In the genomic region with DNA sequence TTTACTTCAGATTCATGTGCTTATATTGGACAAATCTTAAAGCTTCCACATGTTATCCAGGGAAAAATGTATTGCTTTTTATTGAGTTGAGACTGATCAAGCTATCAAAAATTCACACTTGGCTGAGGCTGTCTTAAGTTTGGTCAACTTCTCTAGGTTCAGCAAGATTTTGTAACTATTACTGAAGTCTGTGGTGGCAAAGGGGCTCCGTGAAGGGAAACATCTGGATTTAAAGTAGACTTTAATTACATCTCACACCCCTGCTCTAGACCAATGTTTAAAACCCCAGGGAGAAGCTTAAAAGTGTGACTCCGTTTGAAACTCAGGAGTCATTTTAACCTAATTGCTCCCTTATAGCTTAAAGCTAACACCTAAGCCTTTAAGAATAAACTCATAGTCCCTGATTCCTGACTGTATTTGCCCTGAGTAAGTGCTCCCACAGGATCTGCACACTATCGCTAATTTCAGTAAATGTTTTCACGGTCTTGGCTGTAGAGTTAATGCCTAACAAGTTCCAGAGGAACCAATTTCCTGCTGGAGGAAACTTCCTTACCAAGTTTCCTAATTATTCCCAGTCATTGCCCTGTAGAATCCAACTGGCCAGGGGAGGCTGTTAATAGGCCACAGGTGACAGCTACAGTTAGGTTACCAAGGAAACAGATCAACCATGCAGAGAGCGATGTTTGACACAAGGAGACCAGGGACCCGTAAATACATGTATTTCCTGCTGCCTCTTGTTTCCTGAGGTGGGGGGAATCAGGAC, we compare ENCODE assay signal across 15 cellular contexts. TPM values are rescaled to one million over a fixed set of nuclear protein-coding genes. Genes with fewer than 3 reads are reported as not detected.
DNase-seq lines count a peak whose midpoint lies in the region; ATAC-seq, FAIRE-seq and TF ChIP-seq lines count a peak whose summit lies in the region.
"Had no signal": no experiment of that assay in that cellular context is flagged by ENCODE, and none has a peak within 500 bp of the region (broad histone marks: within the 10 kb centered on the region; RNA-seq: fewer than 3 reads in every experiment).

No MANE protein-coding gene starts in this region.

- peaks cover 31% of the 10 kb centered on the region for H3K4me1 Mint-ChIP-seq in stimulated activated memory B cell treated with anti-CD40 and anti-IgM and Interleukin-4, amounts not matched to agents 10 μg/mL and 1 μg/mL and 100 μg/mL, for 72 hours
- peaks cover 5% of the 10 kb centered on the region for H3K4me1 Mint-ChIP-seq in activated T-cell treated with anti-CD3 and anti-CD28 coated beads, Interleukin-2, amount 50 U/mL, for 4 hours (ENCODE audit: low read depth)

- intact Hi-C loops in colonic mucosa (cut with DNase I) = loop anchor here (2.0 to 10.0 kb wide), 2 partner anchors 96 to 204 kb away; partner anchors contain the start of gene EIF3F

- ATAC-seq in HG03354 (IDR thresholded peaks at IDR 0.05; ENCODE audit: poor library complexity, severe bottlenecking, unreplicated experiment) = peak; percentile 56
- no peak for ATAC-seq in stimulated activated memory B cell treated with anti-CD40 and anti-IgM and Interleukin-4, amounts not matched to agents 10 μg/mL and 1 μg/mL and 100 μg/mL, for 72 hours
- no peak for ATAC-seq in activated T-cell treated with anti-CD3 and anti-CD28 coated beads, Interleukin-2, amount 50 U/mL, for 4 hours
- ATAC-seq: naive thymus-derived CD8-positive, alpha-beta T cell had no signal

- H3K36me3 ChIP-seq in colonic mucosa = no peaks in the 10 kb centered on the region
- H3K36me3 ChIP-seq: breast epithelium had no signal

- H3K9ac ChIP-seq in colonic mucosa (ENCODE audit: low read depth in 2 of 2, low read length in 2 of 2) = no peak overlapping the region

- H3K9me3 Mint-ChIP-seq in stimulated activated memory B cell treated with anti-CD40 and anti-IgM and Interleukin-4, amounts not matched to agents 10 μg/mL and 1 μg/mL and 100 μg/mL, for 72 hours = peaks cover 4% of the 10 kb centered on the region
- H3K9me3 Mint-ChIP-seq in activated T-cell treated with anti-CD3 and anti-CD28 coated beads, Interleukin-2, amount 50 U/mL, for 4 hours = peaks cover 3% of the 10 kb centered on the region
- H3K9me3 Mint-ChIP-seq: immature natural killer cell; stimulated activated effector memory CD8-positive, alpha-beta T cell treated with anti-CD3 and anti-CD28 coated beads, Interleukin-12 subunit alpha, Interleukin-12 subunit beta, amount 100 ng/mL, for 72 hours had no signal

- FAIRE-seq in GM19239 (lab: Jason Lieb, UNC) = peak; percentile 58

- no peaks in the 10 kb centered on the region for H3K36me3 Mint-ChIP-seq in stimulated activated memory B cell treated with anti-CD40 and anti-IgM and Interleukin-4, amounts not matched to agents 10 μg/mL and 1 μg/mL and 100 μg/mL, for 72 hours
- H3K36me3 Mint-ChIP-seq in activated T-cell treated with anti-CD3 and anti-CD28 coated beads, Interleukin-2, amount 50 U/mL, for 4 hours (ENCODE audit: insufficient read depth) = no peaks in the 10 kb centered on the region
- H3K36me3 Mint-ChIP-seq: immature natural killer cell; naive thymus-derived CD8-positive, alpha-beta T cell; stimulated activated effector memory CD8-positive, alpha-beta T cell treated with anti-CD3 and anti-CD28 coated beads, Interleukin-12 subunit alpha, Interleukin-12 subunit beta, amount 100 ng/mL, for 72 hours had no signal

- TF ChIP-seq CTCF in epithelial cell of proximal tubule (conservative IDR thresholded peaks at IDR 0.05; ENCODE audit: low read depth, low read length) (no peak), colonic mucosa (IDR thresholded peaks at IDR 0.05) (no peak)

- peaks cover 6% of the 10 kb centered on the region for H3K27me3 Mint-ChIP-seq in stimulated activated memory B cell treated with anti-CD40 and anti-IgM and Interleukin-4, amounts not matched to agents 10 μg/mL and 1 μg/mL and 100 μg/mL, for 72 hours
- H3K27me3 Mint-ChIP-seq in activated T-cell treated with anti-CD3 and anti-CD28 coated beads, Interleukin-2, amount 50 U/mL, for 4 hours (ENCODE audit: low read depth) = peaks cover 3% of the 10 kb centered on the region

- no peak overlapping the region for H3K4me3 ChIP-seq in epithelial cell of proximal tubule (ENCODE audit: low read depth, low read length)
- H3K4me3 ChIP-seq in colonic mucosa = no peak overlapping the region
- H3K4me3 ChIP-seq: breast epithelium had no signal

- no peaks in the 10 kb centered on the region for H3K4me1 ChIP-seq in colonic mucosa
- H3K4me1 ChIP-seq: breast epithelium had no signal

- DNase-seq in GM19239 (ENCODE audit: insufficient read length, low spot score) = no peak
- DNase-seq in epithelial cell of proximal tubule (ENCODE audit: low read depth) = peak; percentile 64
- DNase-seq in colonic mucosa = no peak
- DNase-seq in foreskin melanocyte = no peak
- DNase-seq in activated T-cell treated with anti-CD3 and anti-CD28 coated beads, Interleukin-2, amount 50 U/mL, for 4 hours = no peak
- DNase-seq: erythroblast; immature natural killer cell; naive thymus-derived CD8-positive, alpha-beta T cell; NCI-H226; SHP77 treated with DMSO at 0.1 percent for 48 hours; stimulated activated CD4-positive, alpha-beta T cell treated with anti-CD3 and anti-CD28 coated beads, Interleukin-15, amount 100 ng/mL, for 24 hours had no signal

- H3K9me3 ChIP-seq in colonic mucosa = no peaks in the 10 kb centered on the region
- H3K9me3 ChIP-seq: breast epithelium had no signal

- H3K27ac Mint-ChIP-seq in stimulated activated memory B cell treated with anti-CD40 and anti-IgM and Interleukin-4, amounts not matched to agents 10 μg/mL and 1 μg/mL and 100 μg/mL, for 72 hours = peak overlapping the region; percentile 36
- H3K27ac Mint-ChIP-seq: immature natural killer cell; stimulated activated effector memory CD8-positive, alpha-beta T cell treated with anti-CD3 and anti-CD28 coated beads, Interleukin-12 subunit alpha, Interleukin-12 subunit beta, amount 100 ng/mL, for 72 hours had no signal

- H3K4me3 Mint-ChIP-seq in stimulated activated memory B cell treated with anti-CD40 and anti-IgM and Interleukin-4, amounts not matched to agents 10 μg/mL and 1 μg/mL and 100 μg/mL, for 72 hours = peak overlapping the region; percentile 32
- H3K4me3 Mint-ChIP-seq in activated T-cell treated with anti-CD3 and anti-CD28 coated beads, Interleukin-2, amount 50 U/mL, for 4 hours = no peak overlapping the region
- H3K4me3 Mint-ChIP-seq: immature natural killer cell; naive thymus-derived CD8-positive, alpha-beta T cell; stimulated activated effector memory CD8-positive, alpha-beta T cell treated with anti-CD3 and anti-CD28 coated beads, Interleukin-12 subunit alpha, Interleukin-12 subunit beta, amount 100 ng/mL, for 72 hours had no signal

- H3K27me3 ChIP-seq in colonic mucosa = no peaks in the 10 kb centered on the region
- H3K27me3 ChIP-seq: breast epithelium had no signal

- H3K27ac ChIP-seq in colonic mucosa = no peak overlapping the region

RNA-seq across cellular contexts. Expression of gene OR10A6, which starts 40.5 kb away (rescaled TPM):
- total RNA-seq in epithelial cell of proximal tubule (not detected in 2 replicates), colonic mucosa (not detected)
- total RNA-seq in activated T-cell treated with anti-CD3 and anti-CD28 coated beads, Interleukin-2, amount 50 U/mL, for 4 hours = not detected
- total RNA-seq: breast epithelium; naive thymus-derived CD8-positive, alpha-beta T cell had no signal

RNA-seq across cellular contexts. Expression of gene OR10A3, which starts 50.9 kb away (rescaled TPM):
- total RNA-seq in epithelial cell of proximal tubule (not detected in 2 replicates), colonic mucosa (not detected)
- total RNA-seq in activated T-cell treated with anti-CD3 and anti-CD28 coated beads, Interleukin-2, amount 50 U/mL, for 4 hours = not detected
- total RNA-seq: breast epithelium; naive thymus-derived CD8-positive, alpha-beta T cell had no signal

RNA-seq across cellular contexts. Expression of gene OR5P3, which starts 60.0 kb away (rescaled TPM):
- total RNA-seq in epithelial cell of proximal tubule = not detected in 2 replicates
- not detected for total RNA-seq in colonic mucosa
- not detected for total RNA-seq in activated T-cell treated with anti-CD3 and anti-CD28 coated beads, Interleukin-2, amount 50 U/mL, for 4 hours
- total RNA-seq: naive thymus-derived CD8-positive, alpha-beta T cell had no signal
